20 cellular contexts compared by ENCODE assay signal in the genomic region with DNA sequence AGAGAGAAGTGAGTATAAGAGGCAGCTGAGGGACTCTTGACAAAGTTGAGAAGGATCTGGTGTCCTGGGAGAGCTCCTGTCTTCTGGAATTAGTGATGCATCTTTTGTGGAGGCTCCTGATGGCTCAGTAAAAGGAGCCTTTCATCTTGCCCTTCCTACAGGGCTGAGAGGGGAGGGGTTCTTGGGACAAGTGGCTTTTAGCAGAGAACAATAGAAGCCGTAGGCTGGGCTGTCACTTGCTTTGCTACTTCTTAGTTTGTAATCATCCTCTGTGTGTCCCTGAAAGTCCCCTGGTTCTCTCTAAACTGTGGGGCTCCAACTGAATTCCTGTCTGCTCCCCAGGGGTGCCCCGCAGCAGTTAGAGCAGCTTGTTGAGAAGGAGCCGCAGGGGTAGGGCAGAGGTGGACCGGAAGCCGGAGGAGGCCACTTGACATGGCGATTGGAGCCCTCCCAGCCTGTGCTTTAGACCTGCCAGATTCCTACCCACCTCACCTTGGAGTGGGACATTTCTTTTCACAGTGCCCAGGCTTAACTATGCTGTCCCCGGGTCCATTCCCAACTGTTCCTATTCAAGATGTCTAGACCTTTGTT.
DNase-seq lines count a peak whose midpoint lies in the region; ATAC-seq and TF ChIP-seq lines count a peak whose summit lies in the region.
"Had no signal": no experiment of that assay in that cellular context is flagged by ENCODE, and none has a peak within 500 bp of the region (broad histone marks: within the 10 kb centered on the region; RNA-seq: fewer than 3 reads in every experiment).

No MANE protein-coding gene starts in this region.

- H3K36me3 ChIP-seq in Peyer's patch (peaks cover 0 to 13% (median 0%) of the 10 kb centered on the region in 3 donors), left lung (no peaks in the 10 kb centered on the region), stomach (peaks cover 0 to 16% (median 4%) of the 10 kb centered on the region in 4 donors)
- H3K36me3 ChIP-seq: spleen had no signal

- no peaks in the 10 kb centered on the region for H3K27me3 ChIP-seq in Peyer's patch
- H3K27me3 ChIP-seq in left lung = no peaks in the 10 kb centered on the region
- H3K27me3 ChIP-seq in stomach = no peaks in the 10 kb centered on the region
- H3K27me3 ChIP-seq: spleen, testis had no signal

- no peaks in the 10 kb centered on the region for H3K9me3 ChIP-seq in Peyer's patch
- H3K9me3 ChIP-seq in left lung = no peaks in the 10 kb centered on the region
- H3K9me3 ChIP-seq in stomach = no peaks in the 10 kb centered on the region
- H3K9me3 ChIP-seq: spleen, testis had no signal

- H3K27ac ChIP-seq in Peyer's patch (peak overlapping the region in 3 of 4 donors; percentile 31 to 75 (median 72)), left lung (no peak overlapping the region), stomach (peak overlapping the region in 4 of 5 donors; percentile 21 to 76 (median 64))
- H3K27ac ChIP-seq: spleen, testis had no signal

- DNase-seq in activated naive CD4-positive, alpha-beta T cell treated with anti-CD3 and anti-CD28 coated beads, Interleukin-2, amount 50 U/mL, for 16 hours = no peak
- no peak for DNase-seq in Peyer's patch
- DNase-seq in left lung = no peak
- no peak for DNase-seq in stomach
- DNase-seq in RPMI8226 = no peak
- DNase-seq in DMS114 treated with DMSO at 0.1 percent for 48 hours (lab: John Stamatoyannopoulos, UW; ENCODE audit: unreplicated experiment) = no peak
- DNase-seq in NCI-H226 = no peak
- DNase-seq: activated CD8-positive, alpha-beta memory T cell treated with anti-CD3 and anti-CD28 coated beads, Interleukin-2, amount 10 ng/mL, durations not matched to agents 7 days and 5 days; activated gamma-delta T cell; DMS79; H9; natural killer cell; NCI-H2171; OCI-M1; spleen; testis had no signal

- no peak overlapping the region for H3K4me3 ChIP-seq in Peyer's patch
- H3K4me3 ChIP-seq in left lung = no peak overlapping the region
- H3K4me3 ChIP-seq in stomach = no peak overlapping the region
- H3K4me3 ChIP-seq: lung, spleen, testis had no signal

- peaks cover 83% of the 10 kb centered on the region for H3K4me1 Mint-ChIP-seq in activated naive CD4-positive, alpha-beta T cell treated with anti-CD3 and anti-CD28 coated beads, Interleukin-2, amount 50 U/mL, for 24 hours

- intact Hi-C loops in left lung (cut with DNase I) = no loop called here
- intact Hi-C loops in stomach (cut with DNase I; ENCODE audit: low total_unique reads) = no loop called here

- no peak for TF ChIP-seq POLR2A in Peyer's patch (IDR thresholded peaks at IDR 0.05)
- TF ChIP-seq POLR2A in stomach (IDR thresholded peaks at IDR 0.05) = no peak

- H3K9me3 Mint-ChIP-seq in activated naive CD4-positive, alpha-beta T cell treated with anti-CD3 and anti-CD28 coated beads, Interleukin-2, amount 50 U/mL, for 24 hours = peaks cover 7% of the 10 kb centered on the region
- H3K9me3 Mint-ChIP-seq: CD14-positive monocyte, H9, natural killer cell had no signal

- no peak for TF ChIP-seq CTCF in Peyer's patch (IDR thresholded peaks at IDR 0.05)
- no peak for TF ChIP-seq CTCF in left lung (IDR thresholded peaks at IDR 0.05)
- TF ChIP-seq CTCF in stomach (IDR thresholded peaks at IDR 0.05) = no peak

- peaks cover 28% of the 10 kb centered on the region for H3K36me3 Mint-ChIP-seq in activated naive CD4-positive, alpha-beta T cell treated with anti-CD3 and anti-CD28 coated beads, Interleukin-2, amount 50 U/mL, for 24 hours
- H3K36me3 Mint-ChIP-seq: natural killer cell had no signal

- no peak overlapping the region for H3K4me3 Mint-ChIP-seq in activated naive CD4-positive, alpha-beta T cell treated with anti-CD3 and anti-CD28 coated beads, Interleukin-2, amount 50 U/mL, for 24 hours
- H3K4me3 Mint-ChIP-seq: activated CD8-positive, alpha-beta memory T cell treated with anti-CD3 and anti-CD28 coated beads, Interleukin-2, amount 10 ng/mL, durations not matched to agents 7 days and 5 days; CD14-positive monocyte; H9; natural killer cell had no signal

- WGBS in stomach, 5 donors = 75 to 83% (median 79%) methylated on average over 7 of the region's 7 CpGs

- H3K4me1 ChIP-seq in Peyer's patch (peaks cover 0 to 14% (median 2%) of the 10 kb centered on the region in 4 donors), left lung (peaks cover 0 to 7% of the 10 kb centered on the region in 2 donors), stomach (peaks cover 0 to 39% (median 16%) of the 10 kb centered on the region in 4 donors)

- no peaks in the 10 kb centered on the region for H3K27me3 Mint-ChIP-seq in activated naive CD4-positive, alpha-beta T cell treated with anti-CD3 and anti-CD28 coated beads, Interleukin-2, amount 50 U/mL, for 24 hours
- H3K27me3 Mint-ChIP-seq: activated CD8-positive, alpha-beta memory T cell treated with anti-CD3 and anti-CD28 coated beads, Interleukin-2, amount 10 ng/mL, durations not matched to agents 7 days and 5 days had no signal

- ATAC-seq in left lung = peak; percentile 13
- ATAC-seq: activated CD4-positive, CD25-positive, alpha-beta regulatory T cell treated with anti-CD3 and anti-CD28 coated beads, Interleukin-2, amount 50 U/mL, for 24 hours; activated CD8-positive, alpha-beta memory T cell treated with anti-CD3 and anti-CD28 coated beads, Interleukin-2, amount 10 ng/mL, durations not matched to agents 7 days and 5 days; natural killer cell had no signal

- TF ChIP-seq EP300 in stomach (IDR thresholded peaks at IDR 0.05) = no peak

- peak overlapping the region; percentile 56 for H3K27ac Mint-ChIP-seq in activated naive CD4-positive, alpha-beta T cell treated with anti-CD3 and anti-CD28 coated beads, Interleukin-2, amount 50 U/mL, for 24 hours
- H3K27ac Mint-ChIP-seq: activated CD8-positive, alpha-beta memory T cell treated with anti-CD3 and anti-CD28 coated beads, Interleukin-2, amount 10 ng/mL, durations not matched to agents 7 days and 5 days; natural killer cell had no signal

Comparison
In these comparisons a context has a peak if more than half of its experiments do, and no peak if none do; other contexts are left out.
1. H3K27ac ChIP-seq: peak in Peyer's patch (3 of 4) and stomach (4 of 5); none in left lung (0 of 2).